In the genomic region with DNA sequence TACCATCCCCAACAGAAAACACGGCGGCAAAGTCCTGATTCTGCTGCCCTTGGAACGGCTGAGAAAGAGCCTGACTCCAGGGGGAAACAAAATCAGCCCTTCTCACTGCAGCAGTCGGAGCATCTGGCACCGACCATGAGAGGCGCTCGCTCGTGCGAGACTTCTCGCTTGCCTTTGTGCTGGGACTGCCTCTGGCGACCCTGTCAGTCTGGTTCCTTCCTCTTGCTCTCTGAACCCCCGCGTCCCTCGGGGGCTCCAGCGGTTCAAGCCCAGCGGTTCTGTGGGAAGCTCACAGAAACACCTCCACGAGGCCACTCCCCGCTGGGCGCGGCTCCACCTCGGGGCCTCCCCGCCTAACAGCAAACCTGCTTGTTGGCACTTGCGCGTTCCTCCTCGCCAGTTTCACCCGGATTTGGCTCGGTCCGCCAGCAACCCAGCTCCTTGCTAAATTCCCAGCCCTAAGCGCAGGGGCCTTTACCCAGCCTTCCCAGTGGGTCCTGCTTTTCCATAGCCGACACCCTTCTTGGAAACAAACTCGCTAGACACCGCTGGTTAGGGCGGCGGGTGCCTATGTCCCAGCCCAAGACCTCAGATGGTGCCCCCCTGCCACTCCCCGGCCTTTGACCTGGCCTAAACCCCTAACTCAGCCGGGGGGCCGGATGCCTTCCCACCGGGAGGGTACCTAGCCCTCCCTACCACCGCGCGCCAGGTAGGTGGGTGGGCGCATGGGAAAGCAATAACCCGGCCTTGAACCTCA, we compare ENCODE assay signal across 9 cellular contexts. TPM values are rescaled to one million over a fixed set of nuclear protein-coding genes. Genes with fewer than 3 reads are reported as not detected.
DNase-seq lines count a peak whose midpoint lies in the region; ATAC-seq and TF ChIP-seq lines count a peak whose summit lies in the region.
"Had no signal": no experiment of that assay in that cellular context is flagged by ENCODE, and none has a peak within 500 bp of the region (broad histone marks: within the 10 kb centered on the region; RNA-seq: fewer than 3 reads in every experiment).

No MANE protein-coding gene starts in this region.

- H3K4me1 ChIP-seq in Panc1 (ENCODE audit: control insufficient read depth, insufficient read depth, low read length) = peaks cover 41% of the 10 kb centered on the region
- H3K4me1 ChIP-seq in esophagus squamous epithelium = peaks cover 6 to 48% (median 28%) of the 10 kb centered on the region in 3 donors
- H3K4me1 ChIP-seq in mucosa of descending colon (ENCODE audit: low read depth) = peaks cover 32% of the 10 kb centered on the region
- H3K4me1 ChIP-seq in aorta (ENCODE audit: control insufficient read depth in 1 of 2, insufficient read depth in 2 of 2, low read length in 2 of 2) = peaks cover 1 to 15% of the 10 kb centered on the region in 2 donors

- H3K27me3 ChIP-seq in GM06990 (replicated peaks; ENCODE audit: control insufficient read depth, insufficient read depth, low read length) (peaks cover 2% of the 10 kb centered on the region; the same call in 1 of the 2 replicates), Panc1 (ENCODE audit: control insufficient read depth, insufficient read depth, low read length) (no peaks in the 10 kb centered on the region; the same call in 1 of the 2 replicates), esophagus squamous epithelium (peaks cover 0 to 11% (median 0%) of the 10 kb centered on the region in 4 donors), aorta (ENCODE audit: control insufficient read depth in 1 of 2, insufficient read depth in 2 of 2, low read length in 1 of 2) (no peaks in the 10 kb centered on the region)

- H3K4me3 ChIP-seq in GM06990 (replicated peaks; ENCODE audit: low read depth, low read length) = peak overlapping the region; percentile 5; the same call in 1 of the 2 replicates
- peak overlapping the region; percentile 88 to 89 for H3K4me3 ChIP-seq in Panc1 (ENCODE audit: low read depth in 2 of 2, low read length in 2 of 2)
- peak overlapping the region; percentile 66 to 80 (median 78) for H3K4me3 ChIP-seq in esophagus squamous epithelium
- peak overlapping the region; percentile 74 for H3K4me3 ChIP-seq in mucosa of descending colon
- peak overlapping the region; percentile 45 to 79 for H3K4me3 ChIP-seq in aorta (ENCODE audit: low read length in 2 of 2)

- POLR2A ChIA-PET in Panc1 (lab: Charles Lee) = interaction anchor here (0.7 kb wide), 1 partner anchor 336 kb away, joined by 3 read pairs; no protein-coding TSS in a partner anchor

- no peak overlapping the region for H3K27ac Mint-ChIP-seq in CD14-positive monocyte
- H3K27ac Mint-ChIP-seq: stimulated activated naive CD8-positive, alpha-beta T cell treated with anti-CD3 and anti-CD28 coated beads, Interleukin-15, amount 100 ng/mL, for 72 hours had no signal

- 0 to 1% methylated on average over 3 to 32 of the region's 43 CpGs for WGBS in esophagus squamous epithelium, 2 donors
- WGBS in aorta, 2 donors = 1% methylated on average over 43 of the region's 43 CpGs

- peak; percentile 19 for TF ChIP-seq CTCF in GM06990 (IDR thresholded peaks at IDR 0.05; ENCODE audit: insufficient read depth, low read length, poor library complexity, severe bottlenecking)
- TF ChIP-seq CTCF in Panc1 (IDR thresholded peaks at IDR 0.05) = peak; percentile 37
- peak in 1 of 6 experiments; percentile 8 for TF ChIP-seq CTCF in esophagus squamous epithelium (IDR thresholded peaks at IDR 0.05)
- TF ChIP-seq CTCF in mucosa of descending colon (IDR thresholded peaks at IDR 0.05) = no peak
- TF ChIP-seq CTCF in CD14-positive monocyte (IDR thresholded peaks at IDR 0.05) = no peak

- in situ Hi-C loops in Panc1 (cut with HindIII; ENCODE audit: low pct_unique_long_range_greater_than_20kb, low sequenced_read_pairs) = no loop called here

- peaks cover 0 to 12% (median 2%) of the 10 kb centered on the region in 7 donors for H3K9me3 Mint-ChIP-seq in CD14-positive monocyte
- H3K9me3 Mint-ChIP-seq: stimulated activated naive CD8-positive, alpha-beta T cell treated with anti-CD3 and anti-CD28 coated beads, Interleukin-15, amount 100 ng/mL, for 72 hours had no signal

- CTCF ChIA-PET in Panc1 (lab: Charles Lee) = no interaction called here

- DNase-seq in GM06990 (ENCODE audit: extremely low read depth, insufficient read length) = peak; percentile 59
- DNase-seq in Panc1 (ENCODE audit: low read depth, low spot score) = no peak
- no peak for DNase-seq in esophagus squamous epithelium (lab: John Stamatoyannopoulos, UW)
- DNase-seq in mucosa of descending colon = peak; percentile 92 to 93 (median 92)
- peak; percentile 88 to 90 for DNase-seq in aorta
- no peak for DNase-seq in CD14-positive monocyte (ENCODE audit: low spot score)

- intact Hi-C loops in Panc1 (cut with micrococcal nuclease; ENCODE audit: unreplicated experiment) (loop anchor here (5.0 to 10.0 kb wide), 3 partner anchors 300 to 752 kb away; no protein-coding TSS in a partner anchor), esophagus squamous epithelium (cut with DNase I) (loop anchor here (10.0 kb wide), 1 partner anchor 890 kb away; no protein-coding TSS in a partner anchor), mucosa of descending colon (cut with DNase I, micrococcal nuclease) (loop anchor here in 1 of 2 donors (10.0 kb wide), 1 partner anchor 890 kb away; no protein-coding TSS in a partner anchor), aorta (cut with DNase I) (loop anchor here (5.0 to 10.0 kb wide), 9 partner anchors 63 to 888 kb away; no protein-coding TSS in a partner anchor), CD14-positive monocyte (cut with micrococcal nuclease) (no loop called here)

- H3K4me1 Mint-ChIP-seq in CD14-positive monocyte = peaks cover 12% of the 10 kb centered on the region

- H3K27ac ChIP-seq in Panc1 (ENCODE audit: low read length) (peak overlapping the region; percentile 92), esophagus squamous epithelium (peak overlapping the region; percentile 94 to 99 (median 97)), aorta (ENCODE audit: low read depth in 1 of 2, low read length in 2 of 2) (peak overlapping the region; percentile 83 to 90)

- peak overlapping the region in 1 of 2 donors; percentile 86 for H3K4me3 Mint-ChIP-seq in CD14-positive monocyte

- ATAC-seq in HG03520 (IDR thresholded peaks at IDR 0.05; ENCODE audit: unreplicated experiment) (peak; percentile 40), Panc1 (peak; percentile 63), mucosa of descending colon (peak; percentile 74), aorta (ENCODE audit: low FRiP score) (peak; percentile 60), GM19452 (IDR thresholded peaks at IDR 0.05; ENCODE audit: unreplicated experiment) (no peak)

- H3K9me3 ChIP-seq in Panc1 (ENCODE audit: control insufficient read depth, insufficient read depth, low read depth, low read length) = no peaks in the 10 kb centered on the region
- H3K9me3 ChIP-seq in esophagus squamous epithelium = no peaks in the 10 kb centered on the region
- no peaks in the 10 kb centered on the region for H3K9me3 ChIP-seq in mucosa of descending colon
- no peaks in the 10 kb centered on the region for H3K9me3 ChIP-seq in aorta (ENCODE audit: control insufficient read depth, low read length)

- peak in 2 of 4 donors; percentile 42 to 77 for TF ChIP-seq POLR2A in esophagus squamous epithelium (IDR thresholded peaks at IDR 0.05)

- peaks cover 45 to 59% (median 45%) of the 10 kb centered on the region in 3 donors for H3K27me3 Mint-ChIP-seq in CD14-positive monocyte (ENCODE audit: low read depth in 3 of 3)

- peaks cover 0 to 4% of the 10 kb centered on the region in 2 donors for H3K36me3 Mint-ChIP-seq in CD14-positive monocyte

- no peaks in the 10 kb centered on the region for H3K36me3 ChIP-seq in GM06990 (ENCODE audit: control insufficient read depth, insufficient read depth, low read length)
- peaks cover 9% of the 10 kb centered on the region for H3K36me3 ChIP-seq in Panc1 (ENCODE audit: control insufficient read depth, insufficient read depth, low read length)
- H3K36me3 ChIP-seq in esophagus squamous epithelium = no peaks in the 10 kb centered on the region
- no peaks in the 10 kb centered on the region for H3K36me3 ChIP-seq in mucosa of descending colon (ENCODE audit: low read depth)
- no peaks in the 10 kb centered on the region for H3K36me3 ChIP-seq in aorta (ENCODE audit: control insufficient read depth in 1 of 2, insufficient read depth in 2 of 2, low read length in 1 of 2)

- BruUV-seq in Panc1 (replicated peaks; lab: Mats Ljungman, UMichigan) = no TSS peak

RNA-seq across cellular contexts. Expression of a gene that starts 2.2 kb away (rescaled TPM):
- total RNA-seq in Panc1 (2021; ENCODE audit: unreplicated experiment) (45.3 TPM), esophagus squamous epithelium (100 to 1,000 TPM in 1 of 4 donors, 10 to 100 TPM in 3; 67.3 to 163 (median 97.1) TPM), mucosa of descending colon (10 to 100 TPM; 42.2 to 80.1 (median 57.5) TPM), aorta (10 to 100 TPM; 24.9 to 67.0 TPM)
- 26.0 TPM for polyA plus RNA-seq in Panc1 (2012; ENCODE audit: insufficient read length)
- polyA plus RNA-seq in aorta (10 to 100 TPM; 16.8 to 17.4 TPM), CD14-positive monocyte (not detected)

Comparison
In these comparisons a context has a peak if more than half of its experiments do, and no peak if none do; other contexts are left out.
1. DNase-seq: peak in GM06990 (single experiment), mucosa of descending colon (3 of 3) and aorta (2 of 2); none in Panc1 (single experiment), esophagus squamous epithelium (single experiment) and CD14-positive monocyte (single experiment).
2. H3K4me3 ChIP-seq: peak in every context shown above with its lines; median percentile 88 in Panc1; 78 in esophagus squamous epithelium; 74 in mucosa of descending colon; 62 in aorta; 5 in GM06990.
3. CTCF ChIP-seq: peak in GM06990 (single experiment) and Panc1 (single experiment); none in mucosa of descending colon (single experiment) and CD14-positive monocyte (single experiment).
4. intact Hi-C loops: an anchor here in Panc1 (5.0 to 10.0 kb wide), esophagus squamous epithelium (10.0 kb wide) and aorta (5.0 to 10.0 kb wide); none called in CD14-positive monocyte.
5. Peak in every context shown above with its lines, with median percentiles within 50 percentile points of each other: H3K27ac ChIP-seq.